Comparison of ENCODE assay signal across 29 cellular contexts in genomic region chr6:148517518-148517917, GRCh38.
DNase-seq lines count a peak whose midpoint lies in the region; TF ChIP-seq lines count a peak whose summit lies in the region.
"Had no signal": no experiment of that assay in that cellular context is flagged by ENCODE, and none has a peak within 500 bp of the region (broad histone marks: within the 10 kb centered on the region; RNA-seq: fewer than 3 reads in every experiment).

No MANE protein-coding gene starts in this region.

- H3K27ac ChIP-seq in angular gyrus (ENCODE audit: low read depth, low read length) (peak overlapping the region; percentile 42), subcutaneous abdominal adipose tissue (ENCODE audit: low read depth, low read length) (peak overlapping the region; percentile 69), SJCRH30 (no peak overlapping the region)
- H3K27ac ChIP-seq: neural progenitor cell, parathyroid adenoma had no signal

- TF ChIP-seq CTCF in AG10803 (conservative IDR thresholded peaks at IDR 0.05; ENCODE audit: low read length): no peak

- H3K9me3 ChIP-seq in subcutaneous abdominal adipose tissue (ENCODE audit: control insufficient read depth in 5 of 5, low read length in 5 of 5) (no peaks in the 10 kb centered on the region), SJCRH30 (replicated peaks) (no peaks in the 10 kb centered on the region)
- H3K9me3 ChIP-seq: MG63, stomach, upper lobe of right lung had no signal

- peaks cover 7 to 61% (median 41%) of the 10 kb centered on the region in 5 donors for H3K4me1 ChIP-seq in subcutaneous abdominal adipose tissue (ENCODE audit: control insufficient read depth in 5 of 5, insufficient read depth in 5 of 5, low read length in 5 of 5)
- H3K4me1 ChIP-seq in SJCRH30: no peaks in the 10 kb centered on the region
- H3K4me1 ChIP-seq: parathyroid adenoma had no signal

- no peaks in the 10 kb centered on the region for H3K27me3 ChIP-seq in subcutaneous abdominal adipose tissue (ENCODE audit: control insufficient read depth in 5 of 5, insufficient read depth in 4 of 5, low read length in 5 of 5)
- no peaks in the 10 kb centered on the region for H3K27me3 ChIP-seq in SJCRH30
- H3K27me3 ChIP-seq: MG63, neural progenitor cell, stomach, upper lobe of right lung had no signal

- DNase-seq in AG10803 (ENCODE audit: low read depth) (peak; percentile 67), inferior parietal cortex (ENCODE audit: extremely low spot score) (peak; percentile 3), DMS79 (lab: John Stamatoyannopoulos, UW) (no peak), SJCRH30 (no peak), NCI-H774 (lab: John Stamatoyannopoulos, UW) (no peak)
- DNase-seq: activated B cell treated with CpG ODN at 0.5 μM for 24 hours; activated CD4-positive, alpha-beta T cell treated with anti-CD3 and anti-CD28 coated beads, Interleukin-2, amount 50 U/mL, for 1 hour; activated gamma-delta T cell treated with Interleukin-2 at 50 U/mL for 16 hours; activated naive CD8-positive, alpha-beta T cell treated with anti-CD3 and anti-CD28 coated beads, Interleukin-2, amount 10 ng/mL, durations not matched to agents 7 days and 5 days; activated T-cell treated with anti-CD3 and anti-CD28 coated beads, Interleukin-2, amount 50 U/mL, for 24 hours; CD8-positive, alpha-beta T cell; central memory CD4-positive, alpha-beta T cell; foreskin melanocyte; hippocampal formation; left colon; MG63; NCI-H1105 treated with DMSO at 0.1 percent for 48 hours; NCI-H187 treated with DMSO at 0.1 percent for 48 hours; NCI-H2171 treated with DMSO at 0.1 percent for 48 hours; NCI-H524 treated with DMSO at 0.1 percent for 48 hours; OCI-M1; stimulated activated CD8-positive, alpha-beta memory T cell treated with anti-CD3 and anti-CD28 coated beads, Interleukin-4, amount 100 ng/mL, for 48 hours; stomach; upper lobe of right lung had no signal

- peaks cover 17 to 61% (median 45%) of the 10 kb centered on the region in 5 donors for H3K36me3 ChIP-seq in subcutaneous abdominal adipose tissue (ENCODE audit: control insufficient read depth in 5 of 5, insufficient read depth in 5 of 5, low read length in 5 of 5)
- H3K36me3 ChIP-seq in SJCRH30: peaks cover 63% of the 10 kb centered on the region

- H3K4me3 ChIP-seq in AG10803 (ENCODE audit: low read length): no peak overlapping the region
- no peak overlapping the region for H3K4me3 ChIP-seq in subcutaneous abdominal adipose tissue (ENCODE audit: low read depth in 1 of 5, low read length in 5 of 5)
- no peak overlapping the region for H3K4me3 ChIP-seq in SJCRH30
- H3K4me3 ChIP-seq: K562, MG63, neural progenitor cell, stomach, upper lobe of right lung had no signal

- no peak overlapping the region for H3K9ac ChIP-seq in subcutaneous abdominal adipose tissue (ENCODE audit: low read length in 5 of 5)
- H3K9ac ChIP-seq: neural progenitor cell, parathyroid adenoma had no signal

Comparison
In these comparisons a context has a peak if more than half of its experiments do, and no peak if none do; other contexts are left out.
1. DNase-seq: peak in AG10803 (single experiment) and inferior parietal cortex (single experiment); none in DMS79 (single experiment), SJCRH30 (0 of 2) and NCI-H774 (single experiment).